In the genomic region with DNA sequence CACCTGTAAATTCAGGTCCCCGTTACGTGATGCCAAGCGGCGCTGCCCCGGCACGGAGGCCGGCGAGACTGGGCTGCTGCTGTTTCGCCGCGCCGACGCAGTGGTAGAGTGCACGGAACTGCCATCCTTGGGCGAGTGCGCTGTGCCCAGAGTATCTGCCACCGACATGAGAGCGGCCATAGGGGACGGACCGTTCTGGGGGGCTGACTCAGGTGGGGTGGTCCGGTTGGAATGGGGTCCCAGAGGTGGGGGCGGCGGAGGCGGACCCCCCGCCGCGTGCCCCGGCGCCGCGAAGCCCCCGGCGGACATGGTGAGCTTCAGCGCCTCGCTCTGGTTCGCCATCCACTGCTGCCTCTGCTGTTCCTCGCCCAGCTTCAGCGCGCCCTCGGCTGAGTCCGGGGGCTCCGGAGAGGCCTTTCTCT, we compare ENCODE assay signal across 8 cellular contexts. TPM values are rescaled to one million over a fixed set of nuclear protein-coding genes. Genes with fewer than 3 reads are reported as not detected.
A peak's percentile ranks its signal among the peaks of the same experiment; 100 is the strongest.
DNase-seq lines count a peak whose midpoint lies in the region; ATAC-seq, FAIRE-seq and TF ChIP-seq lines count a peak whose summit lies in the region.

No MANE protein-coding gene starts in this region.

- WGBS in heart left ventricle, 4 donors: 19 to 36% (median 29%) methylated on average over 4 to 42 of the region's 42 CpGs
- WGBS in mesenchymal stem cell: 5% methylated on average over 34 of the region's 42 CpGs
- WGBS in aorta, 2 donors: 16 to 20% methylated on average over 37 to 42 of the region's 42 CpGs

- no peak overlapping the region for H2AFZ ChIP-seq in mesenchymal stem cell (ENCODE audit: low read depth, low read length)

- peak overlapping the region; percentile 90 to 100 for H3K14ac ChIP-seq in mesenchymal stem cell (ENCODE audit: low read length in 2 of 2)

- H2BK15ac ChIP-seq in mesenchymal stem cell (ENCODE audit: low read depth, poor library complexity, severe bottlenecking): peak overlapping the region; percentile 65

- H3K27ac ChIP-seq in heart left ventricle (peak overlapping the region; percentile 98 to 100 (median 100)), mesenchymal stem cell (ENCODE audit: low read length, poor library complexity, severe bottlenecking) (peak overlapping the region; percentile 99), aorta (ENCODE audit: low read depth in 1 of 2, low read length in 2 of 2) (peak overlapping the region in 1 of 2 donors; percentile 100)

- peak overlapping the region; percentile 99 for H3K9ac ChIP-seq in mesenchymal stem cell (ENCODE audit: low read length)

- H3K4me3 ChIP-seq in heart left ventricle: peak overlapping the region; percentile 64 to 96 (median 85)
- peak overlapping the region; percentile 81 for H3K4me3 ChIP-seq in bronchial epithelial cell (ENCODE audit: low read depth, low read length)
- peak overlapping the region; percentile 81 to 90 for H3K4me3 ChIP-seq in mesenchymal stem cell (ENCODE audit: insufficient read depth in 1 of 2, low read depth in 1 of 2, low read length in 2 of 2)
- H3K4me3 ChIP-seq in aorta (ENCODE audit: low read length in 2 of 2): peak overlapping the region; percentile 77 to 95

- H4K91ac ChIP-seq in mesenchymal stem cell (ENCODE audit: low read length): peak overlapping the region; percentile 83

- peak overlapping the region in 1 of 2 experiments; percentile 99 for H3K23ac ChIP-seq in mesenchymal stem cell (ENCODE audit: low read length in 2 of 2)

- H2BK120ac ChIP-seq in mesenchymal stem cell (ENCODE audit: low read depth, low read length): peak overlapping the region; percentile 100

- no peaks in the 10 kb centered on the region for H3K9me3 ChIP-seq in heart left ventricle
- no peaks in the 10 kb centered on the region for H3K9me3 ChIP-seq in mesenchymal stem cell (ENCODE audit: control insufficient read depth, low read length)
- H3K9me3 ChIP-seq in aorta (ENCODE audit: control insufficient read depth, low read length): no peaks in the 10 kb centered on the region

- peak overlapping the region; percentile 49 for H2AK5ac ChIP-seq in mesenchymal stem cell (ENCODE audit: low read length, severe bottlenecking)

- intact Hi-C loops in heart left ventricle (cut with DNase I) (loop anchor here in 8 of 10 donors (2.0 to 10.0 kb wide), 9 partner anchors 15 to 111 kb away; a partner anchor contains a TSS), cardiac septum (cut with DNase I) (no loop called here), aorta (cut with DNase I) (loop anchor here in 1 of 2 donors (2.0 kb wide), 1 partner anchor 17 kb away; no protein-coding TSS in a partner anchor)

- H3K79me1 ChIP-seq in mesenchymal stem cell (replicated peaks; ENCODE audit: low read length, poor library complexity, severe bottlenecking): peaks cover 5% of the 10 kb centered on the region

- DNase-seq in heart left ventricle (peak in 1 of 5 donors; percentile 22), cardiac septum (ENCODE audit: low spot score) (no peak), bronchial epithelial cell (ENCODE audit: low read depth) (no peak), mesenchymal stem cell (no peak), aorta (peak in 1 of 2 donors; percentile 80), Kasumi-1 (lab: John Stamatoyannopoulos, UW) (no peak), NCI-H2196 treated with DMSO at 0.1 percent for 48 hours (lab: John Stamatoyannopoulos, UW; ENCODE audit: unreplicated experiment) (no peak)

- H3K36me3 ChIP-seq in heart left ventricle (peaks cover 0 to 33% (median 8%) of the 10 kb centered on the region in 9 donors), bronchial epithelial cell (ENCODE audit: control insufficient read depth, insufficient read depth, low read length) (peaks cover 12% of the 10 kb centered on the region), mesenchymal stem cell (ENCODE audit: control insufficient read depth in 1 of 2, insufficient read depth in 2 of 2, low read depth in 1 of 2, low read length in 2 of 2) (peaks cover 24% of the 10 kb centered on the region in 2 experiments), aorta (ENCODE audit: control insufficient read depth in 1 of 2, insufficient read depth in 2 of 2, low read length in 1 of 2) (no peaks in the 10 kb centered on the region)

- TF ChIP-seq CTCF in heart left ventricle (IDR thresholded peaks at IDR 0.05) (no peak), bronchial epithelial cell (IDR thresholded peaks at IDR 0.05; ENCODE audit: insufficient read depth, low read length, severe bottlenecking) (no peak)

- peak overlapping the region; percentile 95 to 98 for H3K4ac ChIP-seq in mesenchymal stem cell (ENCODE audit: low read depth in 1 of 2, low read length in 2 of 2)

- peak overlapping the region; percentile 43 for H3K4me2 ChIP-seq in mesenchymal stem cell (ENCODE audit: low read length, poor library complexity, severe bottlenecking)

- peak overlapping the region; percentile 96 for H2BK5ac ChIP-seq in mesenchymal stem cell (ENCODE audit: low read depth, low read length, poor library complexity, severe bottlenecking)

- FAIRE-seq in bronchial epithelial cell (lab: Jason Lieb, UNC): no peak

- ATAC-seq in heart left ventricle (no peak), aorta (ENCODE audit: low FRiP score) (no peak), HG02678 (IDR thresholded peaks at IDR 0.05; ENCODE audit: unreplicated experiment) (no peak)

- H4K8ac ChIP-seq in mesenchymal stem cell (ENCODE audit: low read length): peak overlapping the region; percentile 86

- H3K27me3 ChIP-seq in heart left ventricle (no peaks in the 10 kb centered on the region), bronchial epithelial cell (ENCODE audit: control insufficient read depth, insufficient read depth, low read length) (no peaks in the 10 kb centered on the region), mesenchymal stem cell (ENCODE audit: control insufficient read depth in 1 of 2, insufficient read depth in 1 of 2, low read length in 2 of 2) (no peaks in the 10 kb centered on the region), aorta (ENCODE audit: control insufficient read depth in 1 of 2, insufficient read depth in 2 of 2, low read length in 1 of 2) (no peaks in the 10 kb centered on the region)

- H3K4me1 ChIP-seq in heart left ventricle: peaks cover 10 to 62% (median 51%) of the 10 kb centered on the region in 12 donors
- peaks cover 22% of the 10 kb centered on the region for H3K4me1 ChIP-seq in mesenchymal stem cell (ENCODE audit: control insufficient read depth, insufficient read depth, low read depth, low read length)
- no peaks in the 10 kb centered on the region for H3K4me1 ChIP-seq in aorta (ENCODE audit: control insufficient read depth in 1 of 2, insufficient read depth in 2 of 2, low read length in 2 of 2)

- H3K18ac ChIP-seq in mesenchymal stem cell (ENCODE audit: low read depth in 1 of 2, low read length in 2 of 2): peak overlapping the region; percentile 99 to 100

- no peak for TF ChIP-seq POLR2A in heart left ventricle (IDR thresholded peaks at IDR 0.05)

- H2BK12ac ChIP-seq in mesenchymal stem cell (ENCODE audit: low read length in 2 of 2): peak overlapping the region; percentile 28 to 100

RNA-seq across cellular contexts. Expression of a gene that starts 2.8 kb away (rescaled TPM):
- total RNA-seq in heart left ventricle (10 to 100 TPM; 31.7 to 59.2 (median 36.7) TPM), cardiac septum (46.0 TPM), bronchial epithelial cell (12.0 and 12.1 TPM in 2 replicates), aorta (10 to 100 TPM; 34.7 to 59.6 TPM)
- polyA plus RNA-seq in heart left ventricle (10 to 100 TPM in 1 of 2 donors, 1 to 10 TPM in 1; 7.5 to 24.4 TPM), aorta (10 to 100 TPM in 1 of 2 donors, 1 to 10 TPM in 1; 3.4 to 13.0 TPM)
- 49.1 TPM for polyA plus RNA-seq in mesenchymal stem cell (2013, experiment 1 of 2)
- 48.1 TPM for polyA plus RNA-seq in mesenchymal stem cell (2013, experiment 2 of 2)
